In the genomic region with DNA sequence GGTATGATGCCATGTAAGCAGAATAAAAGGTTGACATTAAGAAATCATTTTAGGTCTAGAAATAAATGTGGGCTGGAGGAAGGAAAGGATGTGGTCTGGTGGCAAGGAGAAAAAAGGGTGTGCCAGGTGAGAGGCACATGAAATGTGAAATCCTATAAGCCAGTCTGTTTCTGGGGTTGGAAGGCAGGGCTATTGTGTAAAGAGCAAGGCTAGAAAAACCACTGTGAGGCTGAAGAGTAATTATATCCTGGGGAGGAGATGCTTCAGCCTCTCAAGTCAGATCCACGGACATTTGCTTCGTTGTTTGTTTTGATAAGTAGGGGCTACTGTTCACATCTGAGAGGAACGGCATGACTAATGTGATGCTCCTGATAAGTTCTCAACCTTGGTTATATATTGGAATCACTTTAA, we compare ENCODE assay signal across 8 cellular contexts.
DNase-seq lines count a peak whose midpoint lies in the region; ATAC-seq, FAIRE-seq and TF ChIP-seq lines count a peak whose summit lies in the region.

No MANE protein-coding gene starts in this region.

- no peak overlapping the region for H3K4me3 ChIP-seq in bronchial epithelial cell (ENCODE audit: low read depth, low read length)
- H3K4me3 ChIP-seq in gastrocnemius medialis, result no peak overlapping the region

- no peaks in the 10 kb centered on the region for H3K9me3 ChIP-seq in gastrocnemius medialis

- TF ChIP-seq CTCF in bronchial epithelial cell (IDR thresholded peaks at IDR 0.05; ENCODE audit: insufficient read depth, low read length, severe bottlenecking) (no peak), osteocyte (IDR thresholded peaks at IDR 0.05) (no peak), gastrocnemius medialis (IDR thresholded peaks at IDR 0.05 in 4 of 5, conservative IDR thresholded peaks at IDR 0.05 in 1 of 5) (no peak)

- H3K9me3 Mint-ChIP-seq in osteocyte (ENCODE audit: unreplicated experiment), result no peaks in the 10 kb centered on the region

- H3K27me3 Mint-ChIP-seq in osteocyte (ENCODE audit: unreplicated experiment), result peaks cover 3% of the 10 kb centered on the region

- H3K4me1 Mint-ChIP-seq in osteocyte (ENCODE audit: unreplicated experiment), result peaks cover 3% of the 10 kb centered on the region

- H3K27me3 ChIP-seq in bronchial epithelial cell (ENCODE audit: control insufficient read depth, insufficient read depth, low read length) (no peaks in the 10 kb centered on the region), gastrocnemius medialis (no peaks in the 10 kb centered on the region)

- no peak overlapping the region for H3K27ac ChIP-seq in gastrocnemius medialis

- FAIRE-seq in bronchial epithelial cell (lab: Jason Lieb, UNC), result no peak

- H3K27ac Mint-ChIP-seq in osteocyte (ENCODE audit: unreplicated experiment), result no peak overlapping the region

- no peaks in the 10 kb centered on the region for H3K36me3 Mint-ChIP-seq in osteocyte (ENCODE audit: unreplicated experiment)

- TF ChIP-seq POLR2A in gastrocnemius medialis (IDR thresholded peaks at IDR 0.05), result no peak

- H3K4me3 Mint-ChIP-seq in osteocyte (ENCODE audit: unreplicated experiment), result no peak overlapping the region

- H3K36me3 ChIP-seq in bronchial epithelial cell (ENCODE audit: control insufficient read depth, insufficient read depth, low read length) (no peaks in the 10 kb centered on the region), gastrocnemius medialis (no peaks in the 10 kb centered on the region)

- in situ Hi-C loops in gastrocnemius medialis (cut with MboI; ENCODE audit: low sequenced_read_pairs in 4 of 4), result no loop called here

- no peaks in the 10 kb centered on the region for H3K4me1 ChIP-seq in gastrocnemius medialis

- ATAC-seq in GM18861 (IDR thresholded peaks at IDR 0.05; ENCODE audit: unreplicated experiment), result peak; percentile 39
- no peak for ATAC-seq in gastrocnemius medialis

- intact Hi-C loops in gastrocnemius medialis (cut with DNase I; ENCODE audit: low total_unique reads), result no loop called here

- DNase-seq in AML-193 (lab: John Stamatoyannopoulos, UW), result peak; percentile 50 to 54
- peak; percentile 14 to 21 for DNase-seq in NCI-H187 (lab: John Stamatoyannopoulos, UW)
- DNase-seq in bronchial epithelial cell (ENCODE audit: low read depth), result peak; percentile 35
- DNase-seq in midbrain (lab: John Stamatoyannopoulos, UW), result no peak
- DNase-seq in osteocyte (ENCODE audit: extremely low spot score, unreplicated experiment), result no peak
- no peak for DNase-seq in gastrocnemius medialis
- DNase-seq in NCI-H146 treated with DMSO at 0.1 percent for 48 hours (lab: John Stamatoyannopoulos, UW; ENCODE audit: unreplicated experiment), result no peak

Comparison
In these comparisons a context has a peak if more than half of its experiments do, and no peak if none do; other contexts are left out.
1. DNase-seq: peak in AML-193 (2 of 2), NCI-H187 (2 of 2) and bronchial epithelial cell (single experiment); none in midbrain (single experiment), osteocyte (single experiment), gastrocnemius medialis (0 of 2) and NCI-H146 treated with DMSO at 0.1 percent for 48 hours (single experiment).